Comparison of ENCODE assay signal across 6 cellular contexts in the genomic region with DNA sequence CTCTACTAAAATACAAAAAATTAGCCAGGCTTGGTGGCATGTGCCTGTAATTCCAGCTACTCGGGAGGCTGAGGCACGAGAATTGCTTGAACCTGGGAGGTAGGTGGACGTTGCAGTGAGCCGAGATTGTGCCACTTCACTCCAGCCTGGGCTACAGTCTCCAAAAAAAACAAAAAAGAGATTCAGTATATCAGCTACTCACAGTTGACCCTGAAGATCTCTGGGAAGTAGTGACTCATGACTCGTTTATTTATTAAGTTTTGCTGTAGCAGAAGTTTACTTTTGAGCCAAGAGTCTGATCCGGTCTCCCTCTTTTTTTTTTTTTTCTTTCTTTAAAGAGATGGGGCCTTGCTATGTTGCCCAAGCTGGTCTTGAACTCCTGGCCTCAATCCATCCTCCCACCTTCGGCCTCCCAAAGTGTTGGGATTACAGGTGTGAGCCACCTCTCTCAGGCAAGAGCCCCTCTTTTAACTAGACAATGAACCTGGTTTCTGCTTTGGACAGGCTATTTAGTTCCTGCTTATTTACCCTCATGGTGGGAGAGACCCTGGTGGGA. TPM values are rescaled to one million over a fixed set of nuclear protein-coding genes. Genes with fewer than 3 reads are reported as not detected.
A peak's percentile ranks its signal among the peaks of the same experiment; 100 is the strongest.
DNase-seq lines count a peak whose midpoint lies in the region; TF ChIP-seq lines count a peak whose summit lies in the region.

No MANE protein-coding gene starts in this region.

- peak overlapping the region; percentile 61 for H3K4me3 Mint-ChIP-seq in activated naive CD4-positive, alpha-beta T cell treated with anti-CD3 and anti-CD28 coated beads, Interleukin-2, amount 50 U/mL, for 24 hours
- H3K4me3 Mint-ChIP-seq in glutamatergic neuron (ENCODE audit: unreplicated experiment): peak overlapping the region; percentile 69

- no peaks in the 10 kb centered on the region for H3K27me3 Mint-ChIP-seq in activated naive CD4-positive, alpha-beta T cell treated with anti-CD3 and anti-CD28 coated beads, Interleukin-2, amount 50 U/mL, for 24 hours
- peaks cover 13% of the 10 kb centered on the region for H3K27me3 Mint-ChIP-seq in glutamatergic neuron (ENCODE audit: unreplicated experiment)

- H3K4me1 Mint-ChIP-seq in activated naive CD4-positive, alpha-beta T cell treated with anti-CD3 and anti-CD28 coated beads, Interleukin-2, amount 50 U/mL, for 24 hours: peaks cover 68% of the 10 kb centered on the region
- peaks cover 32% of the 10 kb centered on the region for H3K4me1 Mint-ChIP-seq in glutamatergic neuron (ENCODE audit: low read depth, unreplicated experiment)

- H3K9me3 Mint-ChIP-seq in activated naive CD4-positive, alpha-beta T cell treated with anti-CD3 and anti-CD28 coated beads, Interleukin-2, amount 50 U/mL, for 24 hours: no peaks in the 10 kb centered on the region
- peaks cover 11% of the 10 kb centered on the region for H3K9me3 Mint-ChIP-seq in glutamatergic neuron (ENCODE audit: unreplicated experiment)

- no peaks in the 10 kb centered on the region for H3K27me3 ChIP-seq in vagina

- peak overlapping the region in 1 of 2 donors; percentile 17 for H3K4me3 ChIP-seq in vagina

- H3K27ac Mint-ChIP-seq in activated naive CD4-positive, alpha-beta T cell treated with anti-CD3 and anti-CD28 coated beads, Interleukin-2, amount 50 U/mL, for 24 hours: peak overlapping the region; percentile 83
- peak overlapping the region; percentile 99 for H3K27ac Mint-ChIP-seq in glutamatergic neuron (ENCODE audit: unreplicated experiment)

- peaks cover 2% of the 10 kb centered on the region for H3K36me3 Mint-ChIP-seq in activated naive CD4-positive, alpha-beta T cell treated with anti-CD3 and anti-CD28 coated beads, Interleukin-2, amount 50 U/mL, for 24 hours
- H3K36me3 Mint-ChIP-seq in glutamatergic neuron (ENCODE audit: unreplicated experiment): no peaks in the 10 kb centered on the region

- peak overlapping the region; percentile 93 for H3K27ac ChIP-seq in vagina

- H3K4me1 ChIP-seq in vagina: peaks cover 83% of the 10 kb centered on the region

- TF ChIP-seq CTCF in glutamatergic neuron (IDR thresholded peaks at IDR 0.05; ENCODE audit: partially characterized antibody, unreplicated experiment) (no peak), vagina (IDR thresholded peaks at IDR 0.05) (no peak)

- H3K9me3 ChIP-seq in vagina: no peaks in the 10 kb centered on the region

- intact Hi-C loops in vagina (cut with DNase I): no loop called here

- TF ChIP-seq POLR2A in vagina (IDR thresholded peaks at IDR 0.05): no peak

- H3K36me3 ChIP-seq in vagina: no peaks in the 10 kb centered on the region

- no peak for DNase-seq in activated naive CD4-positive, alpha-beta T cell treated with Interleukin-2 at 50 U/mL for 16 hours
- DNase-seq in glutamatergic neuron (no peak), vagina (ENCODE audit: extremely low spot score in 2 of 2) (no peak), pons (ENCODE audit: low spot score) (no peak)
- DNase-seq in stimulated activated CD4-positive, alpha-beta T cell treated with anti-CD3 and anti-CD28 coated beads, Interleukin-1b, Interleukin-23, amount 100 ng/mL, for 48 hours: no peak

RNA-seq across cellular contexts. Expression of a gene that starts 4.4 kb away (rescaled TPM):
- total RNA-seq in glutamatergic neuron (ENCODE audit: unreplicated experiment): 82.7 TPM
- total RNA-seq in vagina: 111 TPM

RNA-seq across cellular contexts. Expression of a gene that starts 8.7 kb away (rescaled TPM):
- total RNA-seq in glutamatergic neuron (ENCODE audit: unreplicated experiment) (110 TPM), vagina (23.6 TPM)

RNA-seq across cellular contexts. Expression of a gene that starts 12.7 kb away (rescaled TPM):
- 91.0 TPM for total RNA-seq in glutamatergic neuron (ENCODE audit: unreplicated experiment)
- 20.4 TPM for total RNA-seq in vagina

RNA-seq across cellular contexts. Expression of a gene that starts 18.3 kb away (rescaled TPM):
- total RNA-seq in glutamatergic neuron (ENCODE audit: unreplicated experiment) (369 TPM), vagina (87.7 TPM)

RNA-seq across cellular contexts. Expression of a gene that starts 34.1 kb away (rescaled TPM):
- total RNA-seq in glutamatergic neuron (ENCODE audit: unreplicated experiment) (31.9 TPM), vagina (18.9 TPM)
